In genomic region chr9:100098241-100098886, GRCh38 we compare ENCODE assay signal across 1 cellular context.
TF ChIP-seq lines count a peak whose summit lies in the region.

No MANE protein-coding gene starts in this region.

TF ChIP-seq in K562, 482 proteins besides CTCF, POLR2A, EP300 and RAD21 (continues in another document):
- TF ChIP-seq KDM5B (IDR thresholded peaks at IDR 0.05; ENCODE audit: insufficient replicate concordance, low read depth, low read length), result peak; percentile 18
- no peak for TF ChIP-seq ZNF311 (CRISPR knock-in tag; IDR thresholded peaks at IDR 0.05)
- peak; percentile 35 for TF ChIP-seq CHD1 (IDR thresholded peaks at IDR 0.05; ENCODE audit: low read length)
- no peak for TF ChIP-seq SREBF1 (IDR thresholded peaks at IDR 0.05; ENCODE audit: borderline replicate concordance, low read depth, low read length)
- TF ChIP-seq MTF1 (CRISPR knock-in tag; IDR thresholded peaks at IDR 0.05; ENCODE audit: borderline replicate concordance), result no peak
- no peak for TF ChIP-seq PTRF (tag; IDR thresholded peaks at IDR 0.05)
- TF ChIP-seq PHB2 (IDR thresholded peaks at IDR 0.05; ENCODE audit: low read depth), result 0 out of 2 replicates have a peak, but pooled peaks have one; percentile 15
- no peak for TF ChIP-seq ERF (CRISPR knock-in tag; IDR thresholded peaks at IDR 0.05)
- no peak for TF ChIP-seq BHLHE40 (IDR thresholded peaks at IDR 0.05; ENCODE audit: low read length)
- TF ChIP-seq TEAD4 (IDR thresholded peaks at IDR 0.05; ENCODE audit: low read length), result no peak
- 0 out of 2 replicates have a peak, but pooled peaks have one; percentile 25 for TF ChIP-seq TEAD4 (CRISPR knock-in tag; IDR thresholded peaks at IDR 0.05; ENCODE audit: borderline replicate concordance)
- 0 out of 2 replicates have a peak, but pooled peaks have one; percentile 20 for TF ChIP-seq TFAP4 (CRISPR knock-in tag; IDR thresholded peaks at IDR 0.05; ENCODE audit: borderline replicate concordance)
- peak; percentile 50; the same call in 1 of the 2 replicates for TF ChIP-seq USF1 (CRISPR knock-in tag; IDR thresholded peaks at IDR 0.05)
- 0 out of 2 replicates have a peak, but pooled peaks have one; percentile 44 for TF ChIP-seq NBN (IDR thresholded peaks at IDR 0.05; ENCODE audit: low read depth)
- 0 out of 2 replicates have a peak, but pooled peaks have one; percentile 11 for TF ChIP-seq TOE1 (IDR thresholded peaks at IDR 0.05; ENCODE audit: borderline replicate concordance)
- no peak for TF ChIP-seq TOE1 (CRISPR knock-in tag; IDR thresholded peaks at IDR 0.05; ENCODE audit: borderline replicate concordance, low read depth)
- no peak for TF ChIP-seq XRCC4 (IDR thresholded peaks at IDR 0.05; ENCODE audit: extremely low read depth, insufficient read depth, insufficient read length)
- TF ChIP-seq ZC3H8 (IDR thresholded peaks at IDR 0.05), result no peak
- TF ChIP-seq ZFPM2 (CRISPR knock-in tag; IDR thresholded peaks at IDR 0.05), result no peak
- TF ChIP-seq AFF4 (CRISPR knock-in tag; IDR thresholded peaks at IDR 0.05), result 0 out of 2 replicates have a peak, but pooled peaks have one; percentile 88
- TF ChIP-seq PHF20 (IDR thresholded peaks at IDR 0.05; ENCODE audit: partially characterized antibody), result no peak
- TF ChIP-seq JUNB (CRISPR knock-in tag; conservative IDR thresholded peaks at IDR 0.05), result no peak
- no peak for TF ChIP-seq KAT8 (IDR thresholded peaks at IDR 0.05; ENCODE audit: low read depth)
- TF ChIP-seq HMG20A (CRISPR knock-in tag; conservative IDR thresholded peaks at IDR 0.05), result no peak
- TF ChIP-seq ARNT (IDR thresholded peaks at IDR 0.05), result no peak
- no peak for TF ChIP-seq SAFB2 (IDR thresholded peaks at IDR 0.05; ENCODE audit: borderline replicate concordance, low read depth, low read length, severe bottlenecking)
- TF ChIP-seq GTF2A2 (tag; IDR thresholded peaks at IDR 0.05), result no peak
- no peak for TF ChIP-seq L3MBTL2 (IDR thresholded peaks at IDR 0.05)
- peak in 1 of 2 experiments; percentile 81; a peak in 2 of 4 replicates for TF ChIP-seq FOXA3 (CRISPR knock-in tag; conservative IDR thresholded peaks at IDR 0.05 in 1 of 2, IDR thresholded peaks at IDR 0.05 in 1 of 2)
- TF ChIP-seq PTBP1 (IDR thresholded peaks at IDR 0.05; ENCODE audit: low read depth, low read length), result no peak
- TF ChIP-seq POLR2AphosphoS5 (IDR thresholded peaks at IDR 0.05; ENCODE audit: control insufficient read depth, insufficient read depth, low read depth, low read length), result no peak
- TF ChIP-seq CC2D1A (IDR thresholded peaks at IDR 0.05), result peak; percentile 74; the same call in 1 of the 2 replicates
- TF ChIP-seq FOXA1 (IDR thresholded peaks at IDR 0.05; ENCODE audit: borderline replicate concordance), result no peak
- TF ChIP-seq ZBTB5 (IDR thresholded peaks at IDR 0.05), result peak; percentile 84
- no peak for TF ChIP-seq ZNF280A (IDR thresholded peaks at IDR 0.05; ENCODE audit: low read depth, partially characterized antibody)
- no peak for TF ChIP-seq CHAMP1 (IDR thresholded peaks at IDR 0.05)
- no peak for TF ChIP-seq HIVEP1 (CRISPR knock-in tag; IDR thresholded peaks at IDR 0.05)
- no peak for TF ChIP-seq TCF3 (CRISPR knock-in tag; IDR thresholded peaks at IDR 0.05)
- no peak for TF ChIP-seq PHF8 (IDR thresholded peaks at IDR 0.05; ENCODE audit: borderline replicate concordance, low read length)
- TF ChIP-seq ZNF511 (CRISPR knock-in tag; IDR thresholded peaks at IDR 0.05), result peak; percentile 70; the same call in 1 of the 2 replicates
- TF ChIP-seq ZNF384 (IDR thresholded peaks at IDR 0.05; ENCODE audit: low read depth, low read length), result no peak
- TF ChIP-seq SAFB (IDR thresholded peaks at IDR 0.05; ENCODE audit: borderline replicate concordance, low read depth, low read length), result no peak
- no peak for TF ChIP-seq TCF7L2 (IDR thresholded peaks at IDR 0.05; ENCODE audit: low read depth, low read length)
- peak; percentile 60 to 68; a peak in 3 of 4 replicates for TF ChIP-seq MLLT1 (IDR thresholded peaks at IDR 0.05)
- no peak for TF ChIP-seq HOXB6 (CRISPR knock-in tag; IDR thresholded peaks at IDR 0.05; ENCODE audit: borderline replicate concordance)
- peak; percentile 29 for TF ChIP-seq NFYB (IDR thresholded peaks at IDR 0.05; ENCODE audit: extremely low read depth, insufficient read length)
- no peak for TF ChIP-seq ETV1 (tag; conservative IDR thresholded peaks at IDR 0.05; ENCODE audit: low read depth)
- no peak for TF ChIP-seq NCOA4 (IDR thresholded peaks at IDR 0.05; ENCODE audit: partially characterized antibody)
- TF ChIP-seq DMBX1 (CRISPR knock-in tag; IDR thresholded peaks at IDR 0.05; ENCODE audit: borderline replicate concordance), result no peak
- TF ChIP-seq ZNF766 (CRISPR knock-in tag; conservative IDR thresholded peaks at IDR 0.05), result no peak
- TF ChIP-seq NKRF (IDR thresholded peaks at IDR 0.05; ENCODE audit: borderline replicate concordance), result peak; percentile 83; the same call in 1 of the 2 replicates
- no peak for TF ChIP-seq MBD1 (CRISPR knock-in tag; IDR thresholded peaks at IDR 0.05)
